Comparison of ENCODE assay signal across 4 cellular contexts in the genomic region with DNA sequence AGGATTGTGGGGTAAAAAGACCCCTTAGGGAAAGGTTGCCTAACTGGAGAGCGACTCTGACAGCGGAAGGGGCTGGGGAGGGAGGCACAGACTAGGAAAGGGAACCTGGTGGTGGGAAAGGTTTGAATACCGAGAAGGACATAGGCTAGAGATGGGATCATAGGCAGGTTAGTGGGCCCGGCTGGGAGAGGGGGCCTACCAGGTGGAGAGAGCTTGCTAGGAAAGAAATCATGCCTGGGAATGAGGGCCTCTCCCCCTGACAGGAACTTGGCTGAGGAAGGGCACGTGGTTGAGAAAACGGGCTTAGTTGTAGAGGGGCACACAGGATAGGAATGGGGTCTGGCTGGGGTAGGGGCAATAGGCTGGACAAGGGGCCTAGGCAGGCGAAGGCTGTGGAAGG. TPM values are rescaled to one million over a fixed set of nuclear protein-coding genes. Genes with fewer than 3 reads are reported as not detected.
"Had no signal": no experiment of that assay in that cellular context is flagged by ENCODE, and none has a peak within 500 bp of the region (broad histone marks: within the 10 kb centered on the region; RNA-seq: fewer than 3 reads in every experiment).

No MANE protein-coding gene starts in this region.

- ATAC-seq: GM12878 had no signal

- DNase-seq: GDM1, GF-D8 had no signal

RNA-seq across cellular contexts. Expression of gene OTUD6A, which starts 4.4 kb away (rescaled TPM):
- total RNA-seq: G401, GM12878 had no signal

RNA-seq across cellular contexts. Expression of gene AWAT2, which starts 16.9 kb away (rescaled TPM):
- total RNA-seq: G401, GM12878 had no signal
